9 cellular contexts compared by ENCODE assay signal in the genomic region with DNA sequence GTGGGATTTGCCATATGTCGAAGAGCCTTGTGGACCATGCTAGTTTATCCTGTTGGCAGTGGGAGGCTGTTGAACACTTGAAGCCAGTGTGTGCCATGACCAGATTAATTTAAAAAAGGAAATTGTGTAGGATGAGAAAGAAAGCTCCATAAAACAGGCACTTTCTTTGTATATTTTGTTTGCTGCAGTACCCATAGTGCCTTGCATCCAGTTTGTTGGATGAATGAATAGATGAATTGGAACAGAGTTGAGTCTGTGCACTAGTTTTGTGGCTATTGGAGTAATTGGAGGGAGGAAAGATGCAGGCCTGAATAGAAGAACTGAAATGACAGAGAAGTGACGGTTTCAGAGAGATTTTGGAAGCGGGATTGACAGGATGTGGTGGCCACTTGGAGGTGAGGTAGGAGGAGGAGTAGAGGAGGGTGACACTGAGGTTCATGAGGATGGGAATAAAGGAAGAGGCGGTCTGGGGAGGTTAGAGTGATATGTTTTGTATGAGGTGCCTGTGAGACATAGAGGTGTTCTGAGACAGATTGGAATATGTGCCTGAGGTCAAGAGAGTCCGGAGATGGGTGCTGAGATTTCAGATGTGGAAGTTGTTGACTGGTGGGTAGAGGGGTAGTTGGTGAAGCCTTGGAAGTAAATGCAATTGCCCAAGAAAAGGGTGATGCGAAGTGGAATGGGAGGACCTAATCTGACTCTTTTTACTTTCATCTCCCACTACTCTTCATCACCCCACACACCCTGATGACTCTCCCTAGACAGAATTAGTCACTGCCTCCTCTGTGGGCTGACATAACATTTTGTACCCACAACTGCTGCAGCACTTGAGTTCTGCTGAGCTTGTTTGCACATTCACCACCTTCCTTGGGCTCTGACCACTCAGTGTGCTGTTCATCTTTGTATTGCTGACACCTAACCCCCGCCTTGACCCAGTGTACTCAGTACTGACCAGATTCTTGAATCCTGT.
A peak's percentile ranks its signal among the peaks of the same experiment; 100 is the strongest.
DNase-seq lines count a peak whose midpoint lies in the region; ATAC-seq lines count a peak whose summit lies in the region.
"Had no signal": no experiment of that assay in that cellular context is flagged by ENCODE, and none has a peak within 500 bp of the region (broad histone marks: within the 10 kb centered on the region; RNA-seq: fewer than 3 reads in every experiment).

No MANE protein-coding gene starts in this region.

- peaks cover 20% of the 10 kb centered on the region for H3K36me3 Mint-ChIP-seq in effector memory CD8-positive, alpha-beta T cell (ENCODE audit: insufficient read depth)

- H3K27ac Mint-ChIP-seq in effector memory CD8-positive, alpha-beta T cell = peak overlapping the region; percentile 24 to 53

- DNase-seq in ELR (ENCODE audit: low read depth) = peak; percentile 87
- peak; percentile 66 for DNase-seq in activated CD4-positive, alpha-beta T cell treated with anti-CD3 and anti-CD28 coated beads for 48 hours
- DNase-seq in effector memory CD8-positive, alpha-beta T cell = no peak
- peak; percentile 67 for DNase-seq in stimulated activated CD4-positive, alpha-beta T cell treated with anti-CD3 and anti-CD28 coated beads, Interleukin-15, amount 100 ng/mL, for 24 hours
- no peak for DNase-seq in amniotic stem cell (lab: John Stamatoyannopoulos, UW)
- no peak for DNase-seq in hepatic stellate cell (ENCODE audit: low spot score)
- no peak for DNase-seq in NCI-H82 treated with DMSO at 0.1 percent for 48 hours (lab: John Stamatoyannopoulos, UW; ENCODE audit: unreplicated experiment)
- DNase-seq: NCI-H524 had no signal

- ATAC-seq in effector memory CD8-positive, alpha-beta T cell (replicated peaks) = no peak
- no peak for ATAC-seq in HG03097 (IDR thresholded peaks at IDR 0.05; ENCODE audit: low FRiP score, unreplicated experiment)

- no peaks in the 10 kb centered on the region for H3K9me3 Mint-ChIP-seq in effector memory CD8-positive, alpha-beta T cell

- peaks cover 46 to 62% of the 10 kb centered on the region in 2 donors for H3K4me1 Mint-ChIP-seq in effector memory CD8-positive, alpha-beta T cell (ENCODE audit: low read depth in 2 of 2)

- H3K4me3 Mint-ChIP-seq in effector memory CD8-positive, alpha-beta T cell = peak overlapping the region; percentile 0 to 5

- H3K27me3 Mint-ChIP-seq in effector memory CD8-positive, alpha-beta T cell = no peaks in the 10 kb centered on the region

Comparison
In these comparisons a context has a peak if more than half of its experiments do, and no peak if none do; other contexts are left out.
1. DNase-seq: peak in ELR (single experiment), activated CD4-positive, alpha-beta T cell treated with anti-CD3 and anti-CD28 coated beads for 48 hours (single experiment) and stimulated activated CD4-positive, alpha-beta T cell treated with anti-CD3 and anti-CD28 coated beads, Interleukin-15, amount 100 ng/mL, for 24 hours (single experiment); none in effector memory CD8-positive, alpha-beta T cell (0 of 3), amniotic stem cell (single experiment), hepatic stellate cell (single experiment) and NCI-H82 treated with DMSO at 0.1 percent for 48 hours (single experiment).